ENCODE assay signal across 9 cellular contexts in genomic region chrX:49177338-49177833, GRCh38. TPM values are rescaled to one million over a fixed set of nuclear protein-coding genes. Genes with fewer than 3 reads are reported as not detected.
DNase-seq lines count a peak whose midpoint lies in the region; ATAC-seq, FAIRE-seq and TF ChIP-seq lines count a peak whose summit lies in the region.
"Had no signal": no experiment of that assay in that cellular context is flagged by ENCODE, and none has a peak within 500 bp of the region (broad histone marks: within the 10 kb centered on the region; RNA-seq: fewer than 3 reads in every experiment).

No MANE protein-coding gene starts in this region.

- peaks cover 73% of the 10 kb centered on the region for H3K36me3 Mint-ChIP-seq in MCF 10A (ENCODE audit: insufficient read depth, unreplicated experiment)
- H3K36me3 Mint-ChIP-seq in activated CD8-positive, alpha-beta T cell treated with anti-CD3 and anti-CD28 coated beads for 36 hours (ENCODE audit: low read depth) = peaks cover 48% of the 10 kb centered on the region

- H3K4me1 ChIP-seq in breast epithelium = no peaks in the 10 kb centered on the region
- H3K4me1 ChIP-seq in keratinocyte (ENCODE audit: control insufficient read depth, extremely low read depth, insufficient read depth, low read length) = peaks cover 36% of the 10 kb centered on the region
- H3K4me1 ChIP-seq in upper lobe of right lung = no peaks in the 10 kb centered on the region

- peak overlapping the region; percentile 51 for H3K4me2 ChIP-seq in keratinocyte (ENCODE audit: control insufficient read depth, extremely low read depth, insufficient read depth, low read depth, low read length)

- POLR2A ChIA-PET in MCF 10A (lab: Yijun Ruan, JAX) = interaction anchor here (0.7 to 1.9 kb wide), 4 partner anchors 10 to 104 kb away, joined by 3 to 27 read pairs (median 4); partner anchors contain the start of gene PRAF2
- POLR2A ChIA-PET in activated CD8-positive, alpha-beta T cell treated with anti-CD3 and anti-CD28 coated beads for 36 hours (lab: Charles Lee) = no interaction called here

- peak; percentile 54 for DNase-seq in MCF 10A (ENCODE audit: unreplicated experiment)
- no peak for DNase-seq in breast epithelium (ENCODE audit: low spot score in 2 of 2)
- no peak for DNase-seq in activated CD8-positive, alpha-beta T cell treated with anti-CD3 and anti-CD28 coated beads for 36 hours
- no peak for DNase-seq in keratinocyte (ENCODE audit: low read depth, low spot score)
- no peak for DNase-seq in upper lobe of right lung
- no peak for DNase-seq in foreskin melanocyte
- DNase-seq: anterior cingulate cortex had no signal

- H3K27ac Mint-ChIP-seq in MCF 10A (ENCODE audit: low read depth, unreplicated experiment) = peak overlapping the region; percentile 47
- peak overlapping the region; percentile 32 for H3K27ac Mint-ChIP-seq in activated CD8-positive, alpha-beta T cell treated with anti-CD3 and anti-CD28 coated beads for 36 hours

- intact Hi-C loops in MCF 10A (cut with micrococcal nuclease) = no loop called here
- intact Hi-C loops in breast epithelium (cut with DNase I; ENCODE audit: low total_unique reads) = loop anchor here (5.0 kb wide), 1 partner anchor 80 kb away; no protein-coding TSS in a partner anchor
- intact Hi-C loops in activated CD8-positive, alpha-beta T cell treated with anti-CD3 and anti-CD28 coated beads for 36 hours (cut with micrococcal nuclease) = no loop called here
- intact Hi-C loops in upper lobe of right lung (cut with DNase I) = no loop called here

- H3K27me3 Mint-ChIP-seq in MCF 10A (ENCODE audit: insufficient read depth, unreplicated experiment) = no peaks in the 10 kb centered on the region
- no peaks in the 10 kb centered on the region for H3K27me3 Mint-ChIP-seq in activated CD8-positive, alpha-beta T cell treated with anti-CD3 and anti-CD28 coated beads for 36 hours

- H3K36me3 ChIP-seq in breast epithelium = no peaks in the 10 kb centered on the region
- no peaks in the 10 kb centered on the region for H3K36me3 ChIP-seq in keratinocyte (ENCODE audit: control insufficient read depth in 2 of 2, extremely low read depth in 1 of 2, insufficient read depth in 2 of 2, low read length in 2 of 2)
- H3K36me3 ChIP-seq in upper lobe of right lung = peaks cover 7% of the 10 kb centered on the region

- H3K4me3 ChIP-seq in breast epithelium (no peak overlapping the region), keratinocyte (ENCODE audit: control insufficient read depth in 2 of 3, extremely low read depth in 1 of 3, insufficient read depth in 2 of 3, low read depth in 1 of 3, low read length in 3 of 3) (peak overlapping the region in 1 of 3 experiments; percentile 19), upper lobe of right lung (no peak overlapping the region)

- H4K20me1 ChIP-seq in keratinocyte (ENCODE audit: control insufficient read depth, extremely low read depth, insufficient read depth, low read length) = peaks cover 6% of the 10 kb centered on the region

- no TSS peak for BruUV-seq in MCF 10A (replicated peaks; lab: Mats Ljungman, UMichigan)

- ATAC-seq in activated CD8-positive, alpha-beta T cell treated with anti-CD3 and anti-CD28 coated beads for 36 hours = peak; percentile 50
- ATAC-seq in upper lobe of right lung = peak; percentile 73
- ATAC-seq in GM19395 (IDR thresholded peaks at IDR 0.05; ENCODE audit: unreplicated experiment) = no peak
- no peak for ATAC-seq in GM19455 (IDR thresholded peaks at IDR 0.05; ENCODE audit: unreplicated experiment)

- H3K27me3 ChIP-seq in breast epithelium = peaks cover 0 to 14% of the 10 kb centered on the region in 2 donors
- H3K27me3 ChIP-seq in keratinocyte (ENCODE audit: control insufficient read depth, extremely low read depth, insufficient read depth, low read length) = no peaks in the 10 kb centered on the region
- no peaks in the 10 kb centered on the region for H3K27me3 ChIP-seq in upper lobe of right lung

- no peak for FAIRE-seq in keratinocyte (lab: Jason Lieb, UNC)

- dilution Hi-C loops in keratinocyte (cut with MboI; ENCODE audit: extremely low pct_ligation_motif_present, low sequenced_read_pairs) = no loop called here

- TF ChIP-seq CTCF in MCF 10A (IDR thresholded peaks at IDR 0.05; ENCODE audit: unreplicated experiment) (no peak), breast epithelium (IDR thresholded peaks at IDR 0.05) (no peak), keratinocyte (optimal IDR thresholded peaks at IDR 0.05 in 1 of 3, IDR thresholded peaks at IDR 0.05 in 1 of 3, conservative IDR thresholded peaks at IDR 0.05 in 1 of 3; ENCODE audit: extremely low read depth in 1 of 3, insufficient read depth in 2 of 3, low read length in 3 of 3) (no peak), upper lobe of right lung (IDR thresholded peaks at IDR 0.05) (no peak)
- TF ChIP-seq CTCF in activated CD8-positive, alpha-beta T cell treated with anti-CD3 and anti-CD28 coated beads for 36 hours (IDR thresholded peaks at IDR 0.05) = no peak

- H3K79me2 ChIP-seq in keratinocyte (ENCODE audit: control insufficient read depth, insufficient read depth, low read length) = peaks cover 15% of the 10 kb centered on the region

- peaks cover 21% of the 10 kb centered on the region for H3K4me1 Mint-ChIP-seq in MCF 10A (ENCODE audit: insufficient read depth, unreplicated experiment)
- peaks cover 19% of the 10 kb centered on the region for H3K4me1 Mint-ChIP-seq in activated CD8-positive, alpha-beta T cell treated with anti-CD3 and anti-CD28 coated beads for 36 hours (ENCODE audit: low read depth)

- TF ChIP-seq POLR2A in breast epithelium (IDR thresholded peaks at IDR 0.05) = no peak

- peak overlapping the region; percentile 37 for H3K9ac ChIP-seq in keratinocyte (ENCODE audit: control insufficient read depth, extremely low read depth, insufficient read depth, low read length)

- no peak overlapping the region for H2AFZ ChIP-seq in keratinocyte (ENCODE audit: control insufficient read depth, low read length)

- CTCF ChIA-PET in MCF 10A (lab: Yijun Ruan, JAX) = interaction anchor here (1.2 kb wide), 1 partner anchor 9 kb away, joined by 3 read pairs; no protein-coding TSS in a partner anchor
- CTCF ChIA-PET in activated CD8-positive, alpha-beta T cell treated with anti-CD3 and anti-CD28 coated beads for 36 hours (lab: Charles Lee) = no interaction called here

- H3K9me1 ChIP-seq in keratinocyte (ENCODE audit: control insufficient read depth, extremely low read depth, insufficient read depth, low read length) = no peaks in the 10 kb centered on the region

- peaks cover 21% of the 10 kb centered on the region for H3K9me3 Mint-ChIP-seq in MCF 10A (ENCODE audit: unreplicated experiment)
- no peaks in the 10 kb centered on the region for H3K9me3 Mint-ChIP-seq in activated CD8-positive, alpha-beta T cell treated with anti-CD3 and anti-CD28 coated beads for 36 hours

- no peak overlapping the region for H3K4me3 Mint-ChIP-seq in MCF 10A (ENCODE audit: unreplicated experiment)
- no peak overlapping the region for H3K4me3 Mint-ChIP-seq in activated CD8-positive, alpha-beta T cell treated with anti-CD3 and anti-CD28 coated beads for 36 hours

- peak overlapping the region in 1 of 2 donors; percentile 32 for H3K27ac ChIP-seq in breast epithelium
- peak overlapping the region; percentile 69 for H3K27ac ChIP-seq in keratinocyte (ENCODE audit: control insufficient read depth, insufficient read depth, low read length)
- H3K27ac ChIP-seq in upper lobe of right lung = no peak overlapping the region

- H3K9me3 ChIP-seq in breast epithelium (no peaks in the 10 kb centered on the region), keratinocyte (ENCODE audit: control insufficient read depth, low read depth, low read length) (no peaks in the 10 kb centered on the region), upper lobe of right lung (no peaks in the 10 kb centered on the region)

RNA-seq across cellular contexts. Expression of gene PLP2, which starts 5.7 kb away (rescaled TPM):
- total RNA-seq in MCF 10A (2022) (292 and 308 TPM in 2 replicates), breast epithelium (10 to 100 TPM; 23.4 to 27.9 (median 27.8) TPM), upper lobe of right lung (90.9 TPM)
- total RNA-seq in activated CD8-positive, alpha-beta T cell treated with anti-CD3 and anti-CD28 coated beads for 36 hours = 100 to 1,000 TPM; 130 to 136 TPM
- 284 to 488 TPM (median 358 TPM) in 3 replicates for polyA plus RNA-seq in keratinocyte
- 19.3 TPM for polyA plus RNA-seq in keratinocyte (2011; ENCODE audit: low read depth)
- 435 and 483 TPM in 2 replicates for polyA plus RNA-seq in keratinocyte (2011; cell fraction: cytosol; rRNA removed)
- 270 and 305 TPM in 2 replicates for polyA plus RNA-seq in keratinocyte (2011; cell fraction: nucleus; rRNA removed)
- 215 and 344 TPM in 2 replicates for polyA plus RNA-seq in keratinocyte (2012; ENCODE audit: low replicate concordance)
- 359 to 538 TPM (median 417 TPM) in 3 replicates for polyA minus RNA-seq in keratinocyte
- polyA minus RNA-seq in keratinocyte (2011; cell fraction: cytosol; rRNA and poly(A)+ RNA removed) = 192 TPM
- 54.7 and 87.5 TPM in 2 replicates for polyA minus RNA-seq in keratinocyte (2011; cell fraction: nucleus; rRNA and poly(A)+ RNA removed)

RNA-seq across cellular contexts. Expression of gene PRICKLE3, which starts 8.8 kb away (rescaled TPM):
- 14.5 and 15.7 TPM in 2 replicates for total RNA-seq in MCF 10A (2022)
- total RNA-seq in breast epithelium = 10 to 100 TPM; 13.3 to 14.4 (median 14.0) TPM
- total RNA-seq in activated CD8-positive, alpha-beta T cell treated with anti-CD3 and anti-CD28 coated beads for 36 hours = 10 to 100 TPM; 25.9 TPM
- 8.6 to 13.7 TPM (median 8.7 TPM) in 3 replicates for polyA plus RNA-seq in keratinocyte
- polyA plus RNA-seq in keratinocyte (2011; ENCODE audit: low read depth) = 6.1 TPM
- 7.6 and 13.4 TPM in 2 replicates for polyA plus RNA-seq in keratinocyte (2011; cell fraction: cytosol; rRNA removed)
- polyA plus RNA-seq in keratinocyte (2011; cell fraction: nucleus; rRNA removed) = 21.8 and 27.4 TPM in 2 replicates
- 18.0 and 18.8 TPM in 2 replicates for polyA plus RNA-seq in keratinocyte (2012; ENCODE audit: low replicate concordance)
- 8.8 to 43.9 TPM (median 9.4 TPM) in 3 replicates for polyA minus RNA-seq in keratinocyte
- 23.8 TPM for polyA minus RNA-seq in keratinocyte (2011; cell fraction: cytosol; rRNA and poly(A)+ RNA removed)
- 10.5 and 15.2 TPM in 2 replicates for polyA minus RNA-seq in keratinocyte (2011; cell fraction: nucleus; rRNA and poly(A)+ RNA removed)
- total RNA-seq in upper lobe of right lung = 16.4 TPM

RNA-seq across cellular contexts. Expression of gene MAGIX, which starts 14.8 kb away (rescaled TPM):
- total RNA-seq in MCF 10A (2022) (0.52 and 0.84 TPM in 2 replicates), breast epithelium (10 to 100 TPM in 1 of 3 donors, 1 to 10 TPM in 2; 1.3 to 12.4 (median 4.9) TPM), upper lobe of right lung (7.1 TPM)
- total RNA-seq in activated CD8-positive, alpha-beta T cell treated with anti-CD3 and anti-CD28 coated beads for 36 hours = under 1 TPM; 0.54 to 0.87 TPM
- polyA plus RNA-seq in keratinocyte = 0.51 to 0.62 TPM (median 0.59 TPM) in 3 replicates
- polyA plus RNA-seq in keratinocyte (2011; ENCODE audit: low read depth) = 0.46 TPM
- 0.29 and 0.77 TPM in 2 replicates for polyA plus RNA-seq in keratinocyte (2011; cell fraction: cytosol; rRNA removed)
- 0.53 and 0.69 TPM in 2 replicates for polyA plus RNA-seq in keratinocyte (2011; cell fraction: nucleus; rRNA removed)
- 0.47 and 0.83 TPM in 2 replicates for polyA plus RNA-seq in keratinocyte (2012; ENCODE audit: low replicate concordance)
- 0.20 to 0.40 TPM (median 0.22 TPM) in 3 replicates for polyA minus RNA-seq in keratinocyte
- not detected for polyA minus RNA-seq in keratinocyte (2011; cell fraction: cytosol; rRNA and poly(A)+ RNA removed)
- polyA minus RNA-seq in keratinocyte (2011; cell fraction: nucleus; rRNA and poly(A)+ RNA removed) = 0.21 and 0.70 TPM in 2 replicates

RNA-seq across cellular contexts. Expression of gene SYP, which starts 22.6 kb away (rescaled TPM):
- 0.75 and 0.79 TPM in 2 replicates for total RNA-seq in MCF 10A (2022)
- 1 to 10 TPM; 1.0 to 2.7 (median 1.3) TPM for total RNA-seq in breast epithelium
- total RNA-seq in activated CD8-positive, alpha-beta T cell treated with anti-CD3 and anti-CD28 coated beads for 36 hours = 10 to 100 TPM; 10.2 to 11.4 TPM
- polyA plus RNA-seq in keratinocyte = 0.07 to 0.23 TPM (median 0.13 TPM) in 3 replicates
- not detected for polyA plus RNA-seq in keratinocyte (2011; ENCODE audit: low read depth)
- 0.03 TPM in 1 of 2 replicates, not detected in the other for polyA plus RNA-seq in keratinocyte (2011; cell fraction: cytosol; rRNA removed)
- 0.09 and 0.19 TPM in 2 replicates for polyA plus RNA-seq in keratinocyte (2011; cell fraction: nucleus; rRNA removed)
- 0.21 and 0.22 TPM in 2 replicates for polyA plus RNA-seq in keratinocyte (2012; ENCODE audit: low replicate concordance)
- polyA minus RNA-seq in keratinocyte = 0.10 TPM in 2 of 3 replicates, not detected in the other
- not detected for polyA minus RNA-seq in keratinocyte (2011; cell fraction: cytosol; rRNA and poly(A)+ RNA removed)
- polyA minus RNA-seq in keratinocyte (2011; cell fraction: nucleus; rRNA and poly(A)+ RNA removed) = not detected in 2 replicates
- total RNA-seq in upper lobe of right lung = 3.5 TPM

RNA-seq across cellular contexts. Expression of gene GPKOW, which starts 53.9 kb away (rescaled TPM):
- total RNA-seq in MCF 10A (2022) = 22.0 and 24.4 TPM in 2 replicates
- total RNA-seq in breast epithelium = 10 to 100 TPM; 21.1 to 28.8 (median 27.8) TPM
- 10 to 100 TPM; 18.5 to 19.0 TPM for total RNA-seq in activated CD8-positive, alpha-beta T cell treated with anti-CD3 and anti-CD28 coated beads for 36 hours
- polyA plus RNA-seq in keratinocyte = 17.8 to 18.4 TPM (median 17.9 TPM) in 3 replicates
- 17.7 TPM for polyA plus RNA-seq in keratinocyte (2011; ENCODE audit: low read depth)
- polyA plus RNA-seq in keratinocyte (2011; cell fraction: cytosol; rRNA removed) = 12.7 and 16.9 TPM in 2 replicates
- polyA plus RNA-seq in keratinocyte (2011; cell fraction: nucleus; rRNA removed) = 19.0 and 21.3 TPM in 2 replicates
- 14.6 and 17.7 TPM in 2 replicates for polyA plus RNA-seq in keratinocyte (2012; ENCODE audit: low replicate concordance)
- 8.8 to 9.6 TPM (median 9.0 TPM) in 3 replicates for polyA minus RNA-seq in keratinocyte
- 14.2 TPM for polyA minus RNA-seq in keratinocyte (2011; cell fraction: cytosol; rRNA and poly(A)+ RNA removed)
- 6.5 and 7.5 TPM in 2 replicates for polyA minus RNA-seq in keratinocyte (2011; cell fraction: nucleus; rRNA and poly(A)+ RNA removed)
- total RNA-seq in upper lobe of right lung = 19.3 TPM

Comparison
In these comparisons a context has a peak if more than half of its experiments do, and no peak if none do; other contexts are left out.
1. ATAC-seq: peak in activated CD8-positive, alpha-beta T cell treated with anti-CD3 and anti-CD28 coated beads for 36 hours (single experiment) and upper lobe of right lung (single experiment); none in GM19395 (single experiment) and GM19455 (single experiment).